1 cellular context compared by ENCODE assay signal in the genomic region with DNA sequence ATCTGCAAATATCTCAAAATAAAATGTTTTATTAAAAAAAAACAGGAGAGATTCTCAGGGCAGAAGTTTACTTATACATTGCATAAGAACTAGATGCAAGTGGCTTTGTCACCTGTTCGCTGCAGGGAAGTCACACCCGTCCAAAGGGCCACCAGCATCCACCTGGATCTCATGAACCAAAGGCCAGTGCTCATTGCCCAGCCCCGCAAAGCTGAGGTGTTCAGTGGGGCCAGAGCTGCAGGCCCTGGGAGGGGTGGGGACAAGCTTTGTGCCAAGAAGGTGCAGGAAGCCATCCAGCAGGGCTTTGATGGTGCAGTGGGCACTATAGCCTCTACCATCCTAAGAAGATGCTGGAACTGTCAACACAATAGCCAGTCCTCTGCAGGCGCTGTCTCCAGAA.
TF ChIP-seq lines count a peak whose summit lies in the region.

No MANE protein-coding gene starts in this region.

TF ChIP-seq in H1, 55 proteins besides CTCF, POLR2A, EP300 and RAD21:
- no peak for TF ChIP-seq CREB1 (IDR thresholded peaks at IDR 0.05)
- no peak for TF ChIP-seq BACH1 (IDR thresholded peaks at IDR 0.05; ENCODE audit: low read length)
- TF ChIP-seq NRF1 (IDR thresholded peaks at IDR 0.05; ENCODE audit: low read depth, low read length): no peak
- no peak for TF ChIP-seq HDAC2 (IDR thresholded peaks at IDR 0.05; ENCODE audit: borderline replicate concordance in 1 of 2, low read depth in 2 of 2, low read length in 2 of 2)
- no peak for TF ChIP-seq ASH2L (IDR thresholded peaks at IDR 0.05; ENCODE audit: low read length)
- no peak for TF ChIP-seq BRCA1 (IDR thresholded peaks at IDR 0.05; ENCODE audit: low read depth, low read length)
- no peak for TF ChIP-seq JUN (IDR thresholded peaks at IDR 0.05; ENCODE audit: low read depth, low read length)
- no peak for TF ChIP-seq NANOG (IDR thresholded peaks at IDR 0.05; ENCODE audit: insufficient read depth, low read depth, low read length, poor library complexity, severe bottlenecking)
- no peak for TF ChIP-seq BCL11A (IDR thresholded peaks at IDR 0.05; ENCODE audit: low read depth in 2 of 2, low read length in 2 of 2)
- no peak for TF ChIP-seq PHF8 (conservative IDR thresholded peaks at IDR 0.05; ENCODE audit: low read depth, low read length)
- TF ChIP-seq CBX8 (IDR thresholded peaks at IDR 0.05; ENCODE audit: borderline replicate concordance, low read depth, low read length): no peak
- no peak for TF ChIP-seq TAF1 (IDR thresholded peaks at IDR 0.05; ENCODE audit: low read depth, low read length)
- no peak for TF ChIP-seq TCF12 (IDR thresholded peaks at IDR 0.05; ENCODE audit: low read depth, low read length)
- TF ChIP-seq CBX5 (IDR thresholded peaks at IDR 0.05; ENCODE audit: low read depth, low read length): no peak
- TF ChIP-seq POU5F1 (IDR thresholded peaks at IDR 0.05; ENCODE audit: low read depth, low read length): no peak
- no peak for TF ChIP-seq KDM5A (IDR thresholded peaks at IDR 0.05; ENCODE audit: low read length)
- no peak for TF ChIP-seq RFX5 (IDR thresholded peaks at IDR 0.05; ENCODE audit: borderline replicate concordance, low read depth, low read length)
TF ChIP-seq in H1: peak in this region for 0.
